ENCODE assay signal across 14 cellular contexts in genomic region chr18:26457611-26458350, GRCh38.
DNase-seq lines count a peak whose midpoint lies in the region; ATAC-seq, FAIRE-seq and TF ChIP-seq lines count a peak whose summit lies in the region.
"Had no signal": no experiment of that assay in that cellular context is flagged by ENCODE, and none has a peak within 500 bp of the region (broad histone marks: within the 10 kb centered on the region; RNA-seq: fewer than 3 reads in every experiment).

No MANE protein-coding gene starts in this region.

- H3K4me3 Mint-ChIP-seq in natural killer cell treated with Interleukin-12 subunit alpha and Interleukin-12 subunit beta and Interleukin-15 and Interleukin-18, amount 100 ng/mL, for 72 hours: peak overlapping the region; percentile 54
- no peak overlapping the region for H3K4me3 Mint-ChIP-seq in natural killer cell
- H3K4me3 Mint-ChIP-seq: activated CD4-positive, alpha-beta T cell treated with anti-CD3 and anti-CD28 coated beads for 36 hours; naive thymus-derived CD8-positive, alpha-beta T cell; T-cell had no signal

- H3K27ac ChIP-seq in GM12878 (ENCODE audit: control insufficient read depth, insufficient read depth): peak overlapping the region; percentile 75
- H3K27ac ChIP-seq: cardiac muscle cell, HL-60 had no signal

- in situ Hi-C loops in GM12878 (cut with MboI): no loop called here

- H3K9ac ChIP-seq in GM12878 (ENCODE audit: control insufficient read depth, insufficient read depth, low read length): no peak overlapping the region

- intact Hi-C loops in natural killer cell (cut with micrococcal nuclease): no loop called here
- intact Hi-C loops in GM12878 (cut with micrococcal nuclease; ENCODE audit: unreplicated experiment): no loop called here

- no peak for TF ChIP-seq RAD21 in GM12878 (IDR thresholded peaks at IDR 0.05; ENCODE audit: insufficient read depth, low read depth, low read length)

- H3K27ac Mint-ChIP-seq in natural killer cell treated with Interleukin-12 subunit alpha and Interleukin-12 subunit beta and Interleukin-15 and Interleukin-18, amount 100 ng/mL, for 72 hours: peak overlapping the region in 1 of 2 donors; percentile 33
- no peak overlapping the region for H3K27ac Mint-ChIP-seq in natural killer cell
- H3K27ac Mint-ChIP-seq: T-cell had no signal

- H3K27me3 ChIP-seq in GM12878 (replicated peaks in 1 of 2; ENCODE audit: control insufficient read depth in 2 of 2, insufficient read depth in 2 of 2, low read length in 1 of 2): no peaks in the 10 kb centered on the region
- H3K27me3 ChIP-seq: cardiac muscle cell had no signal

- BruUV-seq in GM12878 (replicated peaks; lab: Mats Ljungman, UMichigan): no TSS peak

- no peak for FAIRE-seq in GM12878 (lab: Jason Lieb, UNC)

- DNase-seq in natural killer cell treated with Interleukin-12 subunit alpha and Interleukin-12 subunit beta and Interleukin-15 and Interleukin-18, amount 100 ng/mL, for 72 hours (ENCODE audit: low spot score): no peak
- DNase-seq in natural killer cell (no peak), GM12878 (ENCODE audit: low read depth, low spot score) (no peak), iPS-NIHi11 (ENCODE audit: low spot score) (peak; percentile 72), left lobe of liver (ENCODE audit: low spot score) (no peak), NCI-H187 treated with DMSO at 0.1 percent for 48 hours (lab: John Stamatoyannopoulos, UW) (no peak), KG1 (lab: John Stamatoyannopoulos, UW) (no peak)
- DNase-seq in central memory CD4-positive, alpha-beta T cell: no peak
- DNase-seq: kidney glomerular epithelial cell; naive thymus-derived CD8-positive, alpha-beta T cell; T-cell had no signal

- WGBS in GM12878 (ENCODE audit: insufficient coverage, insufficient replicate concordance, low lambda C conversion rate, missing lambda C conversion rate): 95% methylated on average over 22 of the region's 22 CpGs

- ATAC-seq in natural killer cell treated with Interleukin-12 subunit alpha and Interleukin-12 subunit beta and Interleukin-15 and Interleukin-18, amount 100 ng/mL, for 72 hours: no peak
- ATAC-seq in natural killer cell (no peak), GM12878 (no peak), left lobe of liver (no peak)
- ATAC-seq: naive thymus-derived CD8-positive, alpha-beta T cell; T-cell had no signal

- H3K36me3 Mint-ChIP-seq in natural killer cell treated with Interleukin-12 subunit alpha and Interleukin-12 subunit beta and Interleukin-15 and Interleukin-18, amount 100 ng/mL, for 72 hours: no peaks in the 10 kb centered on the region
- H3K36me3 Mint-ChIP-seq in natural killer cell: peaks cover 4% of the 10 kb centered on the region

- TF ChIP-seq POLR2A in GM12878 (IDR thresholded peaks at IDR 0.05; ENCODE audit: low read depth, low read length): no peak

- no peak for TF ChIP-seq EP300 in GM12878 (IDR thresholded peaks at IDR 0.05; ENCODE audit: borderline replicate concordance in 1 of 2, control insufficient read depth in 1 of 2, low read depth in 2 of 2, low read length in 2 of 2)

- RAD21 ChIA-PET in GM12878 (lab: Charles Lee; ENCODE audit: unreplicated experiment): interaction anchor here (0.7 to 2.0 kb wide), 3 partner anchors 19 to 51 kb away, joined by 3 to 6 read pairs (median 3); no protein-coding TSS in a partner anchor

- peaks cover 11 to 13% of the 10 kb centered on the region in 2 donors for H3K4me1 Mint-ChIP-seq in natural killer cell treated with Interleukin-12 subunit alpha and Interleukin-12 subunit beta and Interleukin-15 and Interleukin-18, amount 100 ng/mL, for 72 hours (ENCODE audit: low read depth in 2 of 2)
- H3K4me1 Mint-ChIP-seq in natural killer cell: peaks cover 8 to 9% of the 10 kb centered on the region in 2 donors
- H3K4me1 Mint-ChIP-seq: T-cell had no signal

- peaks cover 0 to 2% of the 10 kb centered on the region in 2 experiments; a peak in 1 of 4 replicates for H3K36me3 ChIP-seq in GM12878 (ENCODE audit: control insufficient read depth in 2 of 2, insufficient read depth in 2 of 2, low read length in 1 of 2)

- no peaks in the 10 kb centered on the region for H3K9me3 Mint-ChIP-seq in natural killer cell treated with Interleukin-12 subunit alpha and Interleukin-12 subunit beta and Interleukin-15 and Interleukin-18, amount 100 ng/mL, for 72 hours
- H3K9me3 Mint-ChIP-seq in natural killer cell: no peaks in the 10 kb centered on the region
- H3K9me3 Mint-ChIP-seq: naive thymus-derived CD8-positive, alpha-beta T cell; T-cell had no signal

- H4K20me1 ChIP-seq in GM12878 (ENCODE audit: control insufficient read depth, insufficient read depth): no peaks in the 10 kb centered on the region

- POLR2A ChIA-PET in GM12878 (lab: Charles Lee): interaction anchor here (1.0 kb wide), 1 partner anchor 8 kb away, joined by 3 read pairs; no protein-coding TSS in a partner anchor

- H2AFZ ChIP-seq in GM12878 (ENCODE audit: control insufficient read depth, low read depth, low read length): no peak overlapping the region; the same call in 1 of the 2 replicates

- no peak overlapping the region; the same call in 1 of the 2 replicates for H3K4me2 ChIP-seq in GM12878 (ENCODE audit: control insufficient read depth, insufficient read depth)

- no peak overlapping the region for H3K4me3 ChIP-seq in GM12878
- H3K4me3 ChIP-seq: cardiac muscle cell had no signal

- CTCF ChIA-PET in GM12878 (lab: Yijun Ruan, JAX): interaction anchor here (0.9 to 2.6 kb wide), 7 partner anchors 13 to 189 kb away, joined by 3 to 25 read pairs (median 3); no protein-coding TSS in a partner anchor

- H3K79me2 ChIP-seq in GM12878 (ENCODE audit: control insufficient read depth, insufficient read depth, low read length): no peaks in the 10 kb centered on the region

- no peaks in the 10 kb centered on the region; the same call in 2 of the 3 replicates for H3K9me3 ChIP-seq in GM12878 (replicated peaks; ENCODE audit: control insufficient read depth, insufficient read depth, low read length)

- TF ChIP-seq CTCF in natural killer cell (IDR thresholded peaks at IDR 0.05) (no peak), GM12878 (IDR thresholded peaks at IDR 0.05 in 2 of 3, conservative IDR thresholded peaks at IDR 0.05 in 1 of 3; ENCODE audit: control insufficient read depth in 2 of 3, extremely low read depth in 1 of 3, insufficient read depth in 1 of 3, low read depth in 3 of 3, low read length in 3 of 3) (no peak)

- no peaks in the 10 kb centered on the region for H3K27me3 Mint-ChIP-seq in natural killer cell treated with Interleukin-12 subunit alpha and Interleukin-12 subunit beta and Interleukin-15 and Interleukin-18, amount 100 ng/mL, for 72 hours
- no peaks in the 10 kb centered on the region for H3K27me3 Mint-ChIP-seq in natural killer cell (ENCODE audit: low read depth in 2 of 2)
- H3K27me3 Mint-ChIP-seq: activated CD4-positive, alpha-beta T cell treated with anti-CD3 and anti-CD28 coated beads for 36 hours; naive thymus-derived CD8-positive, alpha-beta T cell; T-cell had no signal

- peaks cover 50% of the 10 kb centered on the region for H3K4me1 ChIP-seq in GM12878 (ENCODE audit: control insufficient read depth, insufficient read depth, low read length)

- SMC1A ChIA-PET in GM12878 (lab: Charles Lee; ENCODE audit: uncharacterized antibody, unreplicated experiment): interaction anchor here (0.8 to 2.8 kb wide), 8 partner anchors 9 to 83 kb away, joined by 3 to 9 read pairs (median 6); no protein-coding TSS in a partner anchor

TF ChIP-seq in GM12878, 131 proteins besides CTCF, POLR2A, EP300 and RAD21 (continues in another document):
- no peak for TF ChIP-seq ASH2L (IDR thresholded peaks at IDR 0.05; ENCODE audit: borderline replicate concordance, low read depth)
- no peak for TF ChIP-seq CUX1 (IDR thresholded peaks at IDR 0.05; ENCODE audit: insufficient replicate concordance, low read depth, low read length)
- no peak for TF ChIP-seq TBL1XR1 (IDR thresholded peaks at IDR 0.05; ENCODE audit: low read depth, low read length)
- no peak for TF ChIP-seq KAT2A (conservative IDR thresholded peaks at IDR 0.05; ENCODE audit: control insufficient read depth, low read depth, low read length)
- no peak for TF ChIP-seq NRF1 (conservative IDR thresholded peaks at IDR 0.05; ENCODE audit: low read depth, low read length)
- TF ChIP-seq MEF2A (IDR thresholded peaks at IDR 0.05; ENCODE audit: insufficient read depth, low read depth, low read length): no peak
- no peak for TF ChIP-seq MAX (IDR thresholded peaks at IDR 0.05; ENCODE audit: low read depth, low read length)
